Comparison of ENCODE assay signal across 1 cellular context in the genomic region with DNA sequence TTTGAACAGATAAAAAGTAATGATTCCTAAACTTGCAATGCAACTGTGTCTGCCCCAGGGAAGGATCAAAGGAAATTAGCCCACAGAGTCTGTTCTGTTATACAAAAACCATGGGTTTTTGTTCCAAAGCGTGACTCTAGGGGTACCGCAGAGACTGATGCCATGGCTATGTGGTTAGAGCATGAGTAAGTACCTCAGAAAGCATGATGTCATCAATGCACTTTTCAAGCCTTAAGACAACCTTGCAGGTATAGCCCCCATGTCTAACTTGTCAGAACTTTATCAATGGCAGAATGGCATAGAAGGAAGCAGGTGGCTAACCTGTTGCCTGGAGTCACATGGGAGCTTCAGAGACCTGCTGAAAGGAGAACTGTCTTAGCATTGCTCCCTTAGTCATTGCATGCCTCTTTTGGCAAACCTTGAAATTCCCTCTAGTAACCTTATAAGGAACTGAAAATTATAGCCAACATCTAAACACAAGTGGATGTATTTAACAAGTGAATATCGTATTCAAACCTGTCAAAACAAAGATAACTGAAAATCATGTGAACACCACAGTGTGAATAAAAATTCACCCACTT.
TF ChIP-seq lines count a peak whose summit lies in the region.

No MANE protein-coding gene starts in this region.

TF ChIP-seq in GM12878, 131 proteins besides CTCF, POLR2A, EP300 and RAD21 (continued from another document):
- TF ChIP-seq, protein P1, sequence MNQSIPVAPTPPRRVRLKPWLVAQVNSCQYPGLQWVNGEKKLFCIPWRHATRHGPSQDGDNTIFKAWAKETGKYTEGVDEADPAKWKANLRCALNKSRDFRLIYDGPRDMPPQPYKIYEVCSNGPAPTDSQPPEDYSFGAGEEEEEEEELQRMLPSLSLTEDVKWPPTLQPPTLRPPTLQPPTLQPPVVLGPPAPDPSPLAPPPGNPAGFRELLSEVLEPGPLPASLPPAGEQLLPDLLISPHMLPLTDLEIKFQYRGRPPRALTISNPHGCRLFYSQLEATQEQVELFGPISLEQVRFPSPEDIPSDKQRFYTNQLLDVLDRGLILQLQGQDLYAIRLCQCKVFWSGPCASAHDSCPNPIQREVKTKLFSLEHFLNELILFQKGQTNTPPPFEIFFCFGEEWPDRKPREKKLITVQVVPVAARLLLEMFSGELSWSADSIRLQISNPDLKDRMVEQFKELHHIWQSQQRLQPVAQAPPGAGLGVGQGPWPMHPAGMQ (IDR thresholded peaks at IDR 0.05; ENCODE audit: borderline replicate concordance), result no peak
- peak; percentile 83 for TF ChIP-seq RUNX3 (IDR thresholded peaks at IDR 0.05; ENCODE audit: low read length)
- 0 out of 2 replicates have a peak, but pooled peaks have one; percentile 24 for TF ChIP-seq EED (IDR thresholded peaks at IDR 0.05; ENCODE audit: low read depth)
- peak; percentile 80 for TF ChIP-seq RAD51 (IDR thresholded peaks at IDR 0.05)
- peak; percentile 7; the same call in 1 of the 2 replicates for TF ChIP-seq BMI1 (IDR thresholded peaks at IDR 0.05; ENCODE audit: borderline replicate concordance)
- TF ChIP-seq, protein P2, sequence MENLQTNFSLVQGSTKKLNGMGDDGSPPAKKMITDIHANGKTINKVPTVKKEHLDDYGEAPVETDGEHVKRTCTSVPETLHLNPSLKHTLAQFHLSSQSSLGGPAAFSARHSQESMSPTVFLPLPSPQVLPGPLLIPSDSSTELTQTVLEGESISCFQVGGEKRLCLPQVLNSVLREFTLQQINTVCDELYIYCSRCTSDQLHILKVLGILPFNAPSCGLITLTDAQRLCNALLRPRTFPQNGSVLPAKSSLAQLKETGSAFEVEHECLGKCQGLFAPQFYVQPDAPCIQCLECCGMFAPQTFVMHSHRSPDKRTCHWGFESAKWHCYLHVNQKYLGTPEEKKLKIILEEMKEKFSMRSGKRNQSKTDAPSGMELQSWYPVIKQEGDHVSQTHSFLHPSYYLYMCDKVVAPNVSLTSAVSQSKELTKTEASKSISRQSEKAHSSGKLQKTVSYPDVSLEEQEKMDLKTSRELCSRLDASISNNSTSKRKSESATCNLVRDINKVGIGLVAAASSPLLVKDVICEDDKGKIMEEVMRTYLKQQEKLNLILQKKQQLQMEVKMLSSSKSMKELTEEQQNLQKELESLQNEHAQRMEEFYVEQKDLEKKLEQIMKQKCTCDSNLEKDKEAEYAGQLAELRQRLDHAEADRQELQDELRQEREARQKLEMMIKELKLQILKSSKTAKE (IDR thresholded peaks at IDR 0.05; ENCODE audit: low read depth, poor library complexity, severe bottlenecking), result peak; percentile 48
- TF ChIP-seq CREB1 (IDR thresholded peaks at IDR 0.05; ENCODE audit: low read depth), result peak; percentile 37; the same call in 1 of the 2 replicates
- TF ChIP-seq ATF7 (IDR thresholded peaks at IDR 0.05; ENCODE audit: low read depth), result peak; percentile 98
- no peak for TF ChIP-seq PRDM15 (CRISPR knock-in tag; IDR thresholded peaks at IDR 0.05)
- peak; percentile 27; the same call in 1 of the 2 replicates for TF ChIP-seq NBN (IDR thresholded peaks at IDR 0.05)
- TF ChIP-seq MTA2 (IDR thresholded peaks at IDR 0.05; ENCODE audit: low read depth), result peak; percentile 51; the same call in 1 of the 2 replicates
- TF ChIP-seq NFIC (IDR thresholded peaks at IDR 0.05; ENCODE audit: low read depth, low read length), result peak; percentile 47; the same call in 1 of the 2 replicates
- TF ChIP-seq CREM (IDR thresholded peaks at IDR 0.05; ENCODE audit: low read depth), result 0 out of 2 replicates have a peak, but pooled peaks have one; percentile 33
- TF ChIP-seq DPF2 (IDR thresholded peaks at IDR 0.05), result peak; percentile 60
- peak; percentile 37; the same call in 1 of the 2 replicates for TF ChIP-seq RELB (IDR thresholded peaks at IDR 0.05; ENCODE audit: low read depth)
- TF ChIP-seq ZNF687 (IDR thresholded peaks at IDR 0.05), result peak; percentile 82; the same call in 1 of the 2 replicates
- peak; percentile 74; the same call in 1 of the 2 replicates for TF ChIP-seq SPI1 (IDR thresholded peaks at IDR 0.05; ENCODE audit: borderline replicate concordance, insufficient read depth, low read depth, low read length)
- TF ChIP-seq SMAD1 (IDR thresholded peaks at IDR 0.05; ENCODE audit: low read depth, partially characterized antibody), result no peak
- peak; percentile 49 to 50; a peak in 2 of 4 replicates for TF ChIP-seq IKZF2 (IDR thresholded peaks at IDR 0.05)
- TF ChIP-seq ZBTB40 (IDR thresholded peaks at IDR 0.05; ENCODE audit: borderline replicate concordance), result peak; percentile 48; the same call in 1 of the 2 replicates
- peak in 1 of 2 experiments; percentile 65; a peak in 2 of 4 replicates for TF ChIP-seq BHLHE40 (IDR thresholded peaks at IDR 0.05; ENCODE audit: borderline replicate concordance in 1 of 2, low read depth in 2 of 2, low read length in 1 of 2)
- peak; percentile 51 for TF ChIP-seq JUNB (IDR thresholded peaks at IDR 0.05)
- peak; percentile 46 for TF ChIP-seq IKZF1 (conservative IDR thresholded peaks at IDR 0.05)
- TF ChIP-seq, protein P3, sequence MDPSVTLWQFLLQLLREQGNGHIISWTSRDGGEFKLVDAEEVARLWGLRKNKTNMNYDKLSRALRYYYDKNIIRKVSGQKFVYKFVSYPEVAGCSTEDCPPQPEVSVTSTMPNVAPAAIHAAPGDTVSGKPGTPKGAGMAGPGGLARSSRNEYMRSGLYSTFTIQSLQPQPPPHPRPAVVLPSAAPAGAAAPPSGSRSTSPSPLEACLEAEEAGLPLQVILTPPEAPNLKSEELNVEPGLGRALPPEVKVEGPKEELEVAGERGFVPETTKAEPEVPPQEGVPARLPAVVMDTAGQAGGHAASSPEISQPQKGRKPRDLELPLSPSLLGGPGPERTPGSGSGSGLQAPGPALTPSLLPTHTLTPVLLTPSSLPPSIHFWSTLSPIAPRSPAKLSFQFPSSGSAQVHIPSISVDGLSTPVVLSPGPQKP (IDR thresholded peaks at IDR 0.05; ENCODE audit: low read depth, low read length), result no peak
- TF ChIP-seq SUPT20H (IDR thresholded peaks at IDR 0.05; ENCODE audit: borderline replicate concordance, control insufficient read depth, low read depth, low read length), result no peak
- TF ChIP-seq SMARCA5 (IDR thresholded peaks at IDR 0.05), result no peak
